8 cellular contexts compared by ENCODE assay signal in the genomic region with DNA sequence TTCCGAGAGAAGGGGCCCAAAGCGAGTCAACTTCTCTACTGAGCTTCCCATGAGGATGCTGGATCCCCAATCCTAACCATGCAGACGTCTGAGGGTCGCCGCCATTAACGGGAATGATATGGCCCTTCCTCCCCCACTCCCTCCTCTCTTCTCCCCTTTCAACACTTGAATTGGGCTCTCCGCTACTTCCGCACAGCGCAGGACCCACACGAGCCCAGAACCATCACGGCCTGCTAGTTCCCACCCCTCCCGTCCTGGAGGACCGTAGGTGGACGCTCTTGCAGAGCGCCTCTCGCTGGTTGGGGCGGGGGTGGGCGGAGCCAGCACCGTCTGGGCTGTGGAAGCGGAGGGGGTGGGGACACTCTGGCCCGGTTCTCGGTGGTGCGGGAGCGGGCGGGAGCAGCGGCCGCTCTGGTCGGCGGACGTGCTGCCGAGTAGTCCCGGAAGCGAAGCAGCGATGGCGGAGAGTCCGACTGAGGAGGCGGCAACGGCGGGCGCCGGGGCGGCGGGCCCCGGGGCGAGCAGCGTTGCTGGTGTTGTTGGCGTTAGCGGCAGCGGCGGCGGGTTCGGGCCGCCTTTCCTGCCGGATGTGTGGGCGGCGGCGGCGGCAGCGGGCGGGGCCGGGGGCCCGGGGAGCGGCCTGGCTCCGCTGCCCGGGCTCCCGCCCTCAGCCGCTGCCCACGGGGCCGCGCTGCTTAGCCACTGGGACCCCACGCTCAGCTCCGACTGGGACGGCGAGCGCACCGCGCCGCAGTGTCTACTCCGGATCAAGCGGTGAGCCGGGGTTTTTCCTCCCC. TPM values are rescaled to one million over a fixed set of nuclear protein-coding genes. Genes with fewer than 3 reads are reported as not detected.
A peak's percentile ranks its signal among the peaks of the same experiment; 100 is the strongest.
DNase-seq lines count a peak whose midpoint lies in the region; ATAC-seq and TF ChIP-seq lines count a peak whose summit lies in the region.

UBE2Z (plus strand) TSS at position 361 of the 797 bp plus-strand sequence; CDS start at position 458, 97 bp downstream.

- POLR2A ChIA-PET in BJ (lab: Charles Lee), result interaction anchor here (0.6 to 1.0 kb wide), 3 partner anchors 16 to 69 kb away, joined by 3 to 9 read pairs (median 3); partner anchors contain the start of gene ATP5MC1

- CTCF ChIA-PET in BJ (lab: Yijun Ruan, JAX), result interaction anchor here (0.7 to 2.1 kb wide), 6 partner anchors 10 to 128 kb away, joined by 3 to 12 read pairs (median 4); partner anchors contain the start of gene ATP5MC1

- DNase-seq in BJ (ENCODE audit: low read depth) (peak; percentile 66), GM19238 (ENCODE audit: insufficient read length, low spot score) (peak; percentile 99), NCI-H524 (lab: John Stamatoyannopoulos, UW) (peak; percentile 96 to 97), left colon (peak; percentile 93 to 94)
- DNase-seq in activated CD4-positive, alpha-beta T cell treated with anti-CD3 and anti-CD28 coated beads for 4 hours, result peak; percentile 88 to 91
- DNase-seq in stimulated activated CD4-positive, alpha-beta T cell treated with anti-CD3 and anti-CD28 coated beads, Interleukin-1b, Interleukin-23, amount 100 ng/mL, for 48 hours, result peak; percentile 91

- H3K4me3 ChIP-seq in BJ (ENCODE audit: low read depth, low read length), result peak within 1 kb of the TSS; percentile 94

- H3K27me3 ChIP-seq in BJ (ENCODE audit: control insufficient read depth, insufficient read depth, low read length), result no peaks in the 10 kb centered on the region

- H3K36me3 ChIP-seq in BJ (ENCODE audit: control insufficient read depth, insufficient read depth, low read length), result peaks cover 5% of the 10 kb centered on the region

- no peak for TF ChIP-seq CTCF in BJ (IDR thresholded peaks at IDR 0.05; ENCODE audit: insufficient read depth, low read depth, low read length)

- intact Hi-C loops in left colon (cut with DNase I, micrococcal nuclease), result no loop called here

- ATAC-seq in HG03442 (IDR thresholded peaks at IDR 0.05; ENCODE audit: unreplicated experiment) (peak; percentile 80), left colon (peak; percentile 97)

- H3K27ac ChIP-seq in cingulate gyrus (ENCODE audit: low read depth, low read length), result peak within 1 kb of the TSS; percentile 89

RNA-seq across cellular contexts. Expression of gene UBE2Z, which starts in this region (rescaled TPM):
- polyA plus RNA-seq in BJ (2011; rRNA removed), result 166 and 190 TPM in 2 replicates
- 92.5 and 155 TPM in 2 replicates for polyA minus RNA-seq in BJ (2011; rRNA and poly(A)+ RNA removed)
- 10 to 100 TPM; 65.7 to 65.8 TPM for total RNA-seq in left colon

Comparison
In these comparisons a context has a peak if more than half of its experiments do, and no peak if none do; other contexts are left out.
1. Peak in every context shown above with its lines: DNase-seq, ATAC-seq, H3K4me3 ChIP-seq and H3K27ac ChIP-seq.